In the genomic region with DNA sequence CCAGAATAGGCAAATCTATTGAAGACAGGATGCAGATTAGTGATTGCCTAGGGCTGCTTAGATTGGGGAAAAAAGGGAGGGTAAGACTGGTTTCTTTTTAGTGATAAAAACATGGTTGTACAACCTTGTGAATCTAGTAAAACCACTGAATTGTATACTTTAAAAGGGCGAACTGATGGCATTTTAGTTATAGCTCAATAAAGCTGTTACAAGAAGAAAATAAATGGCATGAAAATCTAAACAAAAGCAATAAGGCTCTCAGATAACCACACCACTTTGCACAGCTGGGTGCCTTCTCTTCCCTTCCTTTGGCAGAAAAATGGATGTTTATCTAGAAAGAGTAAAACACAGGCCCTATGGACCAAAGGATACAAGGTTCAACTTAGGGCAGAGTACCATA, we compare ENCODE assay signal across 35 cellular contexts.
"Had no signal": no experiment of that assay in that cellular context is flagged by ENCODE, and none has a peak within 500 bp of the region (broad histone marks: within the 10 kb centered on the region; RNA-seq: fewer than 3 reads in every experiment).

No MANE protein-coding gene starts in this region.

- H3K4me3 ChIP-seq: MG63 had no signal

- H3K36me3 ChIP-seq: MG63 had no signal

- DNase-seq: Karpas-422, Kasumi-1, MG63, MM.1S, MV-4-11, NCI-H1048, NCI-H1092, NCI-H1092 treated with DMSO at 0.1 percent for 48 hours, NCI-H1105, NCI-H1105 treated with DMSO at 0.1 percent for 48 hours, NCI-H1417, NCI-H1417 treated with DMSO at 0.1 percent for 48 hours, NCI-H1436, NCI-H1436 treated with DMSO at 0.1 percent for 48 hours, NCI-H146, NCI-H1694, NCI-H1694 treated with DMSO at 0.1 percent for 48 hours, NCI-H187, NCI-H187 treated with DMSO at 0.1 percent for 48 hours, NCI-H1930, NCI-H2029, NCI-H2029 treated with DMSO at 0.1 percent for 48 hours, NCI-H2081, NCI-H2081 treated with DMSO at 0.1 percent for 48 hours, NCI-H2107, NCI-H2171, NCI-H2171 treated with DMSO at 0.1 percent for 48 hours, NCI-H2227 treated with DMSO at 0.1 percent for 48 hours, NCI-H226, NCI-H345, NCI-H446, NCI-H446 treated with DMSO at 0.1 percent for 48 hours, NCI-H510A, NCI-H510A treated with DMSO at 0.1 percent for 48 hours, NCI-H524 had no signal

- H3K27me3 ChIP-seq: MG63 had no signal

- H3K9me3 ChIP-seq: MG63 had no signal
